In genomic region chr14:66281036-66281776, GRCh38 we compare ENCODE assay signal across 24 cellular contexts.
DNase-seq lines count a peak whose midpoint lies in the region; ATAC-seq and TF ChIP-seq lines count a peak whose summit lies in the region.
"Had no signal": no experiment of that assay in that cellular context is flagged by ENCODE, and none has a peak within 500 bp of the region (broad histone marks: within the 10 kb centered on the region; RNA-seq: fewer than 3 reads in every experiment).

No MANE protein-coding gene starts in this region.

- ATAC-seq in GM23338: peak; percentile 34; the same call in 1 of the 3 replicates
- ATAC-seq in GM19324 (IDR thresholded peaks at IDR 0.05; ENCODE audit: low FRiP score, unreplicated experiment): no peak
- ATAC-seq: esophagus mucosa; left colon; stimulated activated naive B cell treated with anti-CD40 and anti-IgM and Interleukin-4, amounts not matched to agents 10 μg/mL and 1 μg/mL and 100 μg/mL, for 72 hours; upper lobe of right lung had no signal

- H4K20me1 ChIP-seq in GM23338 (replicated peaks; ENCODE audit: insufficient read depth): no peaks in the 10 kb centered on the region
- no peaks in the 10 kb centered on the region for H4K20me1 ChIP-seq in smooth muscle cell (ENCODE audit: low read depth)

- H3K27ac Mint-ChIP-seq in GM23338: no peak overlapping the region
- H3K27ac Mint-ChIP-seq in nephron progenitor cell: no peak overlapping the region
- H3K27ac Mint-ChIP-seq: CD4-positive, CD25-positive, alpha-beta regulatory T cell; stimulated activated naive B cell treated with anti-CD40 and anti-IgM and Interleukin-4, amounts not matched to agents 10 μg/mL and 1 μg/mL and 100 μg/mL, for 72 hours had no signal

- peak overlapping the region; percentile 76; the same call in 1 of the 2 replicates for H2AFZ ChIP-seq in GM23338
- H2AFZ ChIP-seq in smooth muscle cell (ENCODE audit: low read depth): peak overlapping the region; percentile 47
- H2AFZ ChIP-seq: parathyroid adenoma had no signal

- H3K36me3 ChIP-seq in GM23338 (ENCODE audit: insufficient read depth): no peaks in the 10 kb centered on the region
- H3K36me3 ChIP-seq in mesodermal cell (ENCODE audit: control insufficient read depth, insufficient read depth, low read length): no peaks in the 10 kb centered on the region
- no peaks in the 10 kb centered on the region for H3K36me3 ChIP-seq in smooth muscle cell (ENCODE audit: low read depth)
- H3K36me3 ChIP-seq: upper lobe of right lung had no signal

- H3K9me3 ChIP-seq in mesodermal cell (ENCODE audit: control insufficient read depth, low read length): no peaks in the 10 kb centered on the region
- no peaks in the 10 kb centered on the region for H3K9me3 ChIP-seq in smooth muscle cell (replicated peaks; ENCODE audit: low read depth)
- H3K9me3 ChIP-seq: upper lobe of right lung had no signal

- H3K27me3 ChIP-seq in GM23338 (ENCODE audit: insufficient read depth) (no peaks in the 10 kb centered on the region), smooth muscle cell (ENCODE audit: low read depth) (no peaks in the 10 kb centered on the region)
- H3K27me3 ChIP-seq: upper lobe of right lung had no signal

- WGBS in mesodermal cell (ENCODE audit: insufficient coverage in 2 of 2), 2 experiments: 90 to 95% methylated on average over 3 to 7 of the region's 9 CpGs
- WGBS in smooth muscle cell (ENCODE audit: low lambda C conversion rate): 32% methylated on average over 9 of the region's 9 CpGs

- H3K9me3 Mint-ChIP-seq in GM23338 (no peaks in the 10 kb centered on the region; the same call in 2 of the 3 replicates), nephron progenitor cell (no peaks in the 10 kb centered on the region)

- H3K9me2 ChIP-seq in GM23338 (ENCODE audit: insufficient read depth): no peaks in the 10 kb centered on the region

- no peaks in the 10 kb centered on the region for H3K36me3 Mint-ChIP-seq in GM23338 (ENCODE audit: low read depth)
- no peaks in the 10 kb centered on the region for H3K36me3 Mint-ChIP-seq in nephron progenitor cell (ENCODE audit: low read depth)

- H3K9ac ChIP-seq in smooth muscle cell (ENCODE audit: low read depth): no peak overlapping the region
- H3K9ac ChIP-seq: parathyroid adenoma had no signal

- H3K4me2 ChIP-seq in GM23338 (no peak overlapping the region), smooth muscle cell (peak overlapping the region; percentile 22)

- in situ Hi-C loops in GM13976 (cut with MboI; ENCODE audit: low sequenced_read_pairs, unreplicated experiment): no loop called here

- H3K27me3 Mint-ChIP-seq in GM23338 (ENCODE audit: insufficient read depth, low read depth, poor library complexity) (no peaks in the 10 kb centered on the region), nephron progenitor cell (ENCODE audit: low read depth, poor library complexity) (no peaks in the 10 kb centered on the region)

- no peak for TF ChIP-seq CTCF in GM23338 (conservative IDR thresholded peaks at IDR 0.05; ENCODE audit: low read depth in 2 of 2)
- no peak for TF ChIP-seq CTCF in fibroblast of pulmonary artery (IDR thresholded peaks at IDR 0.05; ENCODE audit: low read length, missing control alignments)
- TF ChIP-seq CTCF in smooth muscle cell (IDR thresholded peaks at IDR 0.05; ENCODE audit: borderline replicate concordance, insufficient read depth, poor library complexity, severe bottlenecking): no peak
- no peak for TF ChIP-seq CTCF in GM13976 (IDR thresholded peaks at IDR 0.05; ENCODE audit: borderline replicate concordance, control extremely low read depth, extremely low read depth, insufficient read depth, missing control alignments)
- TF ChIP-seq CTCF in nephron progenitor cell (IDR thresholded peaks at IDR 0.05): no peak

- H3K79me2 ChIP-seq in GM23338 (replicated peaks; ENCODE audit: insufficient read depth) (no peaks in the 10 kb centered on the region), smooth muscle cell (ENCODE audit: low read depth) (no peaks in the 10 kb centered on the region)
- H3K79me2 ChIP-seq: parathyroid adenoma had no signal

- H3K4me3 Mint-ChIP-seq in GM23338 (no peak overlapping the region), nephron progenitor cell (no peak overlapping the region)
- H3K4me3 Mint-ChIP-seq: CD4-positive, CD25-positive, alpha-beta regulatory T cell; stimulated activated naive B cell treated with anti-CD40 and anti-IgM and Interleukin-4, amounts not matched to agents 10 μg/mL and 1 μg/mL and 100 μg/mL, for 72 hours had no signal

- H3K4me1 Mint-ChIP-seq in GM23338: no peaks in the 10 kb centered on the region
- H3K4me1 Mint-ChIP-seq in nephron progenitor cell: no peaks in the 10 kb centered on the region
- H3K4me1 Mint-ChIP-seq: CD4-positive, CD25-positive, alpha-beta regulatory T cell; stimulated activated naive B cell treated with anti-CD40 and anti-IgM and Interleukin-4, amounts not matched to agents 10 μg/mL and 1 μg/mL and 100 μg/mL, for 72 hours had no signal

- DNase-seq in GM23338 (ENCODE audit: low spot score) (peak; percentile 1), fibroblast of pulmonary artery (ENCODE audit: low read depth) (peak; percentile 16), smooth muscle cell (lab: John Stamatoyannopoulos, UW; ENCODE audit: unreplicated experiment) (no peak), GM13976 (ENCODE audit: low spot score) (no peak), nephron progenitor cell (no peak), COLO668 (lab: John Stamatoyannopoulos, UW; ENCODE audit: unreplicated experiment) (no peak)
- DNase-seq: ACHN; activated gamma-delta T cell treated with Interleukin-2 at 50 U/mL for 16 hours; CD4-positive, CD25-positive, alpha-beta regulatory T cell; dermis blood vessel endothelial cell; DMS53; H7; Kasumi-1; left colon; NCI-H1105; NCI-H2107; NCI-H69; stimulated activated naive B cell treated with anti-CD40 and anti-IgM and Interleukin-4, amounts not matched to agents 10 μg/mL and 1 μg/mL and 100 μg/mL, for 72 hours; upper lobe of right lung had no signal

- H3K4me3 ChIP-seq in GM23338 (no peak overlapping the region), fibroblast of pulmonary artery (replicated peaks; ENCODE audit: low read depth, low read length) (no peak overlapping the region), mesodermal cell (ENCODE audit: extremely low read depth, insufficient read depth, low read length, poor library complexity, severe bottlenecking) (no peak overlapping the region), smooth muscle cell (no peak overlapping the region)
- H3K4me3 ChIP-seq: SK-N-MC, upper lobe of right lung had no signal

- H3F3A ChIP-seq in GM23338 (replicated peaks; ENCODE audit: low read depth) (no peaks in the 10 kb centered on the region), smooth muscle cell (ENCODE audit: low read depth) (peaks cover 9% of the 10 kb centered on the region)

- no peaks in the 10 kb centered on the region for H3K4me1 ChIP-seq in GM23338 (ENCODE audit: insufficient read depth)
- peaks cover 5% of the 10 kb centered on the region for H3K4me1 ChIP-seq in mesodermal cell (ENCODE audit: control insufficient read depth, insufficient read depth, low read length, poor library complexity, severe bottlenecking)
- H3K4me1 ChIP-seq in smooth muscle cell (ENCODE audit: low read depth): no peaks in the 10 kb centered on the region
- H3K4me1 ChIP-seq: parathyroid adenoma, upper lobe of right lung had no signal

- H3K27ac ChIP-seq in GM23338 (ENCODE audit: low read depth): no peak overlapping the region
- peak overlapping the region; percentile 64 for H3K27ac ChIP-seq in mesodermal cell (ENCODE audit: low read depth, low read length, severe bottlenecking)
- peak overlapping the region; percentile 23 for H3K27ac ChIP-seq in smooth muscle cell (ENCODE audit: low read depth)
- H3K27ac ChIP-seq: parathyroid adenoma, SK-N-MC, upper lobe of right lung had no signal

TF ChIP-seq in GM23338, 12 proteins besides CTCF, POLR2A, EP300 and RAD21 (continues in another document):
- TF ChIP-seq ZNF114 (CRISPR knock-in tag; IDR thresholded peaks at IDR 0.05): no peak
- no peak for TF ChIP-seq NANOG (IDR thresholded peaks at IDR 0.05; ENCODE audit: borderline replicate concordance)
- TF ChIP-seq POLR2AphosphoS5 (IDR thresholded peaks at IDR 0.05; ENCODE audit: low read depth): no peak
- TF ChIP-seq STAT1 (IDR thresholded peaks at IDR 0.05; ENCODE audit: unreplicated experiment): no peak

Comparison
In these comparisons a context has a peak if more than half of its experiments do, and no peak if none do; other contexts are left out.
1. DNase-seq: peak in GM23338 (single experiment) and fibroblast of pulmonary artery (single experiment); none in smooth muscle cell (single experiment), GM13976 (single experiment), nephron progenitor cell (single experiment) and COLO668 (single experiment).